ENCODE assay signal across 14 cellular contexts in genomic region chr11:110366234-110366633, GRCh38.
DNase-seq lines count a peak whose midpoint lies in the region; ATAC-seq and TF ChIP-seq lines count a peak whose summit lies in the region.
"Had no signal": no experiment of that assay in that cellular context is flagged by ENCODE, and none has a peak within 500 bp of the region (broad histone marks: within the 10 kb centered on the region; RNA-seq: fewer than 3 reads in every experiment).

No MANE protein-coding gene starts in this region.

- no peak overlapping the region for H2BK5ac ChIP-seq in IMR-90 (ENCODE audit: low read depth, low read length, poor library complexity, severe bottlenecking)

- peak; percentile 28 for DNase-seq in IMR-90
- peak; percentile 31 for DNase-seq in astrocyte of the spinal cord (ENCODE audit: low read depth, low spot score)
- peak; percentile 87 for DNase-seq in lower lobe of right lung
- no peak for DNase-seq in DMS114 treated with DMSO at 0.1 percent for 48 hours (lab: John Stamatoyannopoulos, UW; ENCODE audit: unreplicated experiment)
- DNase-seq: activated CD4-positive, alpha-beta T cell treated with anti-CD3 and anti-CD28 coated beads for 48 hours; CD8-positive, alpha-beta memory T cell; glutamatergic neuron had no signal

- H3K56ac ChIP-seq in IMR-90 (ENCODE audit: extremely low read depth, insufficient read depth, low read length): no peak overlapping the region

- no peak overlapping the region for H2AK5ac ChIP-seq in IMR-90 (ENCODE audit: low read depth, low read length)

- peak overlapping the region; percentile 76; the same call in 1 of the 2 replicates for H2BK20ac ChIP-seq in IMR-90 (ENCODE audit: low read depth, low read length)

- no peaks in the 10 kb centered on the region for H3K79me1 ChIP-seq in IMR-90 (ENCODE audit: low read depth in 1 of 2, low read length in 2 of 2)

- H3K79me2 ChIP-seq in ACC112 (ENCODE audit: control insufficient read depth, insufficient read depth, low read length, unreplicated experiment): no peaks in the 10 kb centered on the region

- H2AFZ ChIP-seq in ACC112 (ENCODE audit: low read length, unreplicated experiment) (peak overlapping the region; percentile 20), IMR-90 (replicated peaks; ENCODE audit: low read length, poor library complexity) (no peak overlapping the region)

- no peak overlapping the region for H4K91ac ChIP-seq in IMR-90 (ENCODE audit: insufficient read depth, low read depth, low read length)

- H2BK120ac ChIP-seq in IMR-90 (ENCODE audit: low read depth, low read length): no peak overlapping the region

- H3K4me3 ChIP-seq in ACC112 (ENCODE audit: low read depth, low read length) (no peak overlapping the region), IMR-90 (ENCODE audit: insufficient read depth, low read depth, low read length) (no peak overlapping the region), astrocyte of the spinal cord (ENCODE audit: low read depth, low read length) (no peak overlapping the region), lower lobe of right lung (no peak overlapping the region)
- H3K4me3 ChIP-seq: ascending aorta had no signal

- peak overlapping the region; percentile 56; the same call in 1 of the 2 replicates for H3K4ac ChIP-seq in IMR-90 (ENCODE audit: low read depth, low read length)

- no peak overlapping the region for H2AK9ac ChIP-seq in IMR-90 (replicated peaks; ENCODE audit: low read depth, low read length, poor library complexity)

- no TSS peak for BruUV-seq in IMR-90 (replicated peaks; lab: Mats Ljungman, UMichigan)

- in situ Hi-C loops in IMR-90 (cut with MboI; ENCODE audit: low sequenced_read_pairs) (loop anchor here (25.0 kb wide), 1 partner anchor 504 kb away; no protein-coding TSS in a partner anchor), astrocyte of the spinal cord (cut with HindIII; ENCODE audit: low sequenced_read_pairs) (no loop called here)

- no peak overlapping the region for H3K23ac ChIP-seq in IMR-90 (ENCODE audit: low read depth, low read length)

- peak overlapping the region in 1 of 2 experiments; percentile 33; a peak in 1 of 4 replicates for H4K8ac ChIP-seq in IMR-90 (ENCODE audit: low read depth in 2 of 2, low read length in 2 of 2)

- no peak overlapping the region for H3K18ac ChIP-seq in IMR-90 (ENCODE audit: low read depth, low read length)

- no CpG with 5 or more reads among the region's 5 CpGs for WGBS in IMR-90 (ENCODE audit: extremely low coverage in 2 of 2, insufficient read length in 1 of 2), 2 experiments

- POLR2A ChIA-PET in IMR-90 (lab: Charles Lee; ENCODE audit: unreplicated experiment): no interaction called here

- dilution Hi-C loops in IMR-90 (cut with HindIII; ENCODE audit: low sequenced_read_pairs, unreplicated experiment): no loop called here

- no peak for TF ChIP-seq RAD21 in IMR-90 (IDR thresholded peaks at IDR 0.05; ENCODE audit: low read length)

- no peak for TF ChIP-seq POLR2A in IMR-90 (IDR thresholded peaks at IDR 0.05; ENCODE audit: low read depth, low read length)

- no peak overlapping the region for H3K9ac ChIP-seq in IMR-90 (ENCODE audit: low read depth, low read length)

- no peaks in the 10 kb centered on the region for H4K20me1 ChIP-seq in IMR-90 (ENCODE audit: insufficient read depth, low read length)

- H3K4me1 ChIP-seq in ACC112 (ENCODE audit: control insufficient read depth, insufficient read depth, low read length, unreplicated experiment) (peaks cover 12% of the 10 kb centered on the region), IMR-90 (ENCODE audit: control insufficient read depth, insufficient read depth, low read length) (peaks cover 4% of the 10 kb centered on the region), lower lobe of right lung (peaks cover 21% of the 10 kb centered on the region)
- H3K4me1 ChIP-seq: ascending aorta had no signal

- CTCF ChIA-PET in IMR-90 (lab: Yijun Ruan, JAX): interaction anchor here (1.8 kb wide), 1 partner anchor 165 kb away, joined by 8 read pairs; no protein-coding TSS in a partner anchor

- no peak overlapping the region for H2BK15ac ChIP-seq in IMR-90 (ENCODE audit: low read depth, low read length)

- H3K27me3 ChIP-seq in ACC112 (ENCODE audit: insufficient read depth, low read length): no peaks in the 10 kb centered on the region
- no peaks in the 10 kb centered on the region for H3K27me3 ChIP-seq in IMR-90 (ENCODE audit: control insufficient read depth, insufficient read depth, low read length)
- H3K27me3 ChIP-seq in lower lobe of right lung (ENCODE audit: low read depth): no peaks in the 10 kb centered on the region
- H3K27me3 ChIP-seq: ascending aorta, neutrophil had no signal

- H3K4me2 ChIP-seq in IMR-90 (ENCODE audit: low read depth, low read length): no peak overlapping the region

- peaks cover 8% of the 10 kb centered on the region; the same call in 1 of the 2 replicates for H3K9me1 ChIP-seq in IMR-90 (ENCODE audit: insufficient read depth, low read length)

- ATAC-seq in IMR-90 (ENCODE audit: low read depth) (peak; percentile 78), lower lobe of right lung (peak; percentile 92 to 95), GM21619 (IDR thresholded peaks at IDR 0.05; ENCODE audit: unreplicated experiment) (no peak), HG03025 (IDR thresholded peaks at IDR 0.05; ENCODE audit: low FRiP score, unreplicated experiment) (no peak), HG03139 (IDR thresholded peaks at IDR 0.05; ENCODE audit: unreplicated experiment) (no peak)
- ATAC-seq: HCT116 had no signal

- intact Hi-C loops in IMR-90 (cut with micrococcal nuclease): loop anchor here (2.0 to 5.0 kb wide), 4 partner anchors 69 to 419 kb away; partner anchors contain the start of genes RDX and ZC3H12C
- intact Hi-C loops in lower lobe of right lung (cut with DNase I): no loop called here

- H3K14ac ChIP-seq in IMR-90 (replicated peaks; ENCODE audit: low read depth, low read length): no peak overlapping the region

- H4K5ac ChIP-seq in IMR-90 (ENCODE audit: low read depth, low read length): no peak overlapping the region

- H3K9me3 ChIP-seq in IMR-90 (ENCODE audit: control insufficient read depth, insufficient read depth, low read length): no peaks in the 10 kb centered on the region
- H3K9me3 ChIP-seq in lower lobe of right lung: no peaks in the 10 kb centered on the region
- H3K9me3 ChIP-seq: ascending aorta, neutrophil had no signal

- TF ChIP-seq CTCF in IMR-90 (conservative IDR thresholded peaks at IDR 0.05; ENCODE audit: low read depth, low read length) (no peak), astrocyte of the spinal cord (IDR thresholded peaks at IDR 0.05; ENCODE audit: low read depth, low read length) (no peak), lower lobe of right lung (IDR thresholded peaks at IDR 0.05) (no peak)

- H3K36me3 ChIP-seq in ACC112 (ENCODE audit: insufficient read depth, low read length) (no peaks in the 10 kb centered on the region), IMR-90 (ENCODE audit: control insufficient read depth, insufficient read depth, low read length) (no peaks in the 10 kb centered on the region), lower lobe of right lung (no peaks in the 10 kb centered on the region)
- H3K36me3 ChIP-seq: ascending aorta, neutrophil had no signal

- H3K27ac ChIP-seq in ACC112 (ENCODE audit: low read depth, low read length) (no peak overlapping the region), IMR-90 (ENCODE audit: insufficient read depth, low read length) (peak overlapping the region; percentile 14; the same call in 1 of the 2 replicates), lower lobe of right lung (peak overlapping the region; percentile 49)
- H3K27ac ChIP-seq: ascending aorta, neutrophil had no signal

TF ChIP-seq in IMR-90, 13 proteins besides CTCF, POLR2A, EP300 and RAD21:
- no peak for TF ChIP-seq FOS (IDR thresholded peaks at IDR 0.05; ENCODE audit: low read depth, low read length)
- TF ChIP-seq CEBPB (IDR thresholded peaks at IDR 0.05; ENCODE audit: low read depth, low read length): 0 out of 2 replicates have a peak, but pooled peaks have one; percentile 15

Comparison
In these comparisons a context has a peak if more than half of its experiments do, and no peak if none do; other contexts are left out.
1. ATAC-seq: peak in IMR-90 (single experiment) and lower lobe of right lung (2 of 2); none in GM21619 (single experiment), HG03025 (single experiment) and HG03139 (single experiment).